29 cellular contexts compared by ENCODE assay signal in genomic region chrY:14633718-14634117, GRCh38.
"Had no signal": no experiment of that assay in that cellular context is flagged by ENCODE, and none has a peak within 500 bp of the region (broad histone marks: within the 10 kb centered on the region; RNA-seq: fewer than 3 reads in every experiment).

No MANE protein-coding gene starts in this region.

- ATAC-seq: naive thymus-derived CD8-positive, alpha-beta T cell; psoas muscle; right cardiac atrium; sciatic nerve; stimulated activated memory B cell treated with anti-CD40 and anti-IgM and Interleukin-4, amounts not matched to agents 10 μg/mL and 1 μg/mL and 100 μg/mL, for 72 hours; stimulated activated naive CD8-positive, alpha-beta T cell treated with anti-CD3 and anti-CD28 coated beads, Interleukin-15, amount 100 ng/mL, for 72 hours; stimulated activated naive CD8-positive, alpha-beta T cell treated with anti-CD3 and anti-CD28 coated beads, Interleukin-15, Interleukin-2, amounts not matched to agents 100 U/mL and 50 U/mL, for 24 hours had no signal

- H3K9me3 ChIP-seq: ovary, psoas muscle, spleen, thoracic aorta, thyroid gland, tibial nerve, upper lobe of left lung, vagina had no signal

- H3K9ac ChIP-seq: neural progenitor cell, parathyroid adenoma had no signal

- H3K4me3 ChIP-seq: neural progenitor cell, ovary, psoas muscle, skin epidermis, smooth muscle cell, spleen, thoracic aorta, thyroid gland, tibial nerve, upper lobe of left lung, vagina had no signal

- FAIRE-seq: urothelium cell line had no signal

- H2AFZ ChIP-seq: neural progenitor cell, parathyroid adenoma had no signal

- H3K36me3 ChIP-seq: neural progenitor cell, ovary, spleen, thoracic aorta, thyroid gland, tibial nerve, upper lobe of left lung, vagina had no signal

- H3K4me2 ChIP-seq: neural progenitor cell, smooth muscle cell had no signal

- H3K4me1 ChIP-seq: neural progenitor cell, parathyroid adenoma, psoas muscle, spleen, thyroid gland, tibial nerve, upper lobe of left lung, vagina had no signal

- H3K27ac ChIP-seq: neural progenitor cell, ovary, parathyroid adenoma, psoas muscle, skin epidermis, spleen, thoracic aorta, thyroid gland, tibial nerve, upper lobe of left lung, vagina had no signal

- H3K27me3 ChIP-seq: neural progenitor cell, ovary, spleen, thyroid gland, tibial nerve, upper lobe of left lung, vagina had no signal

- H3K79me2 ChIP-seq: parathyroid adenoma had no signal

- DNase-seq: naive thymus-derived CD8-positive, alpha-beta T cell; occipital lobe; ovary; posterior cingulate gyrus; psoas muscle; right cardiac atrium; spleen; stimulated activated CD4-positive, alpha-beta T cell treated with anti-CD3 and anti-CD28 coated beads, Interleukin-12 subunit alpha, Interleukin-12 subunit beta, amount 100 ng/mL, for 4 hours; stimulated activated CD4-positive, alpha-beta T cell treated with anti-CD3 and anti-CD28 coated beads, Interleukin-1b, Interleukin-23, amount 100 ng/mL, for 48 hours; stimulated activated CD4-positive, alpha-beta T cell treated with anti-CD3 and anti-CD28 coated beads, Interleukin-4, amount 100 ng/mL, for 1 hour; stimulated activated CD4-positive, alpha-beta T cell treated with anti-CD3 and anti-CD28 coated beads, Interleukin-4, amount 100 ng/mL, for 4 hours; stimulated activated CD8-positive, alpha-beta memory T cell treated with anti-CD3 and anti-CD28 coated beads, Interleukin-4, amount 100 ng/mL, for 48 hours; stimulated activated naive CD4-positive, alpha-beta T cell; stimulated activated naive CD8-positive, alpha-beta T cell treated with anti-CD3 and anti-CD28 coated beads, Interleukin-15, amount 100 ng/mL, for 72 hours; stimulated activated naive CD8-positive, alpha-beta T cell treated with anti-CD3 and anti-CD28 coated beads, Interleukin-15, Interleukin-2, amounts not matched to agents 100 U/mL and 50 U/mL, for 24 hours; substantia nigra; thyroid gland; trophoblast cell; upper lobe of left lung had no signal
